ENCODE assay signal across 25 cellular contexts in genomic region chr10:98481418-98481945, GRCh38.
"Had no signal": no experiment of that assay in that cellular context is flagged by ENCODE, and none has a peak within 500 bp of the region (broad histone marks: within the 10 kb centered on the region; RNA-seq: fewer than 3 reads in every experiment).

No MANE protein-coding gene starts in this region.

- H3K9me3 Mint-ChIP-seq: activated B cell treated with CpG ODN at 0.5 μM for 24 hours; activated T-helper 17 cell treated with anti-CD3 and anti-CD28 coated beads, Interleukin-2, amount 50 U/mL, for 72 hours; central memory CD8-positive, alpha-beta T cell; T-helper 1 cell treated with Interleukin-12 subunit alpha and Interleukin-12 subunit beta and Interleukin-4 antibody, amounts not matched to agents 30 μg/mL and 1 μg/mL, for 36 hours had no signal

- H3K36me3 Mint-ChIP-seq: activated naive CD8-positive, alpha-beta T cell; naive thymus-derived CD8-positive, alpha-beta T cell had no signal

- H3K4me3 Mint-ChIP-seq: activated B cell treated with CpG ODN at 0.5 μM for 24 hours; activated CD4-positive, alpha-beta T cell treated with anti-CD3 and anti-CD28 coated beads for 36 hours; activated naive CD8-positive, alpha-beta T cell; activated T-cell treated with anti-CD3 and anti-CD28 coated beads, Interleukin-2, amount 50 U/mL, for 24 hours; activated T-helper 17 cell treated with anti-CD3 and anti-CD28 coated beads, Interleukin-2, amount 50 U/mL, for 72 hours; central memory CD8-positive, alpha-beta T cell; naive thymus-derived CD8-positive, alpha-beta T cell; T-helper 1 cell treated with Interleukin-12 subunit alpha and Interleukin-12 subunit beta and Interleukin-4 antibody, amounts not matched to agents 30 μg/mL and 1 μg/mL, for 36 hours had no signal

- ATAC-seq: activated CD4-positive, alpha-beta T cell treated with anti-CD3 and anti-CD28 coated beads for 36 hours; activated T-helper 17 cell treated with anti-CD3 and anti-CD28 coated beads, Interleukin-2, amount 50 U/mL, for 72 hours; naive thymus-derived CD8-positive, alpha-beta T cell; stimulated activated naive CD8-positive, alpha-beta T cell treated with anti-CD3 and anti-CD28 coated beads, Interleukin-15, Interleukin-2, amounts not matched to agents 100 U/mL and 50 U/mL, for 24 hours had no signal

- H3K4me3 ChIP-seq: breast epithelium, esophagus muscularis mucosa, prostate gland, spleen, upper lobe of left lung had no signal

- H3K27me3 ChIP-seq: breast epithelium, esophagus muscularis mucosa, spleen, upper lobe of left lung had no signal

- H3K27ac Mint-ChIP-seq: activated B cell treated with CpG ODN at 0.5 μM for 24 hours; activated CD4-positive, alpha-beta T cell treated with anti-CD3 and anti-CD28 coated beads for 36 hours; activated naive CD8-positive, alpha-beta T cell; activated T-cell treated with anti-CD3 and anti-CD28 coated beads, Interleukin-2, amount 50 U/mL, for 24 hours; activated T-helper 17 cell treated with anti-CD3 and anti-CD28 coated beads, Interleukin-2, amount 50 U/mL, for 72 hours; T-helper 1 cell treated with Interleukin-12 subunit alpha and Interleukin-12 subunit beta and Interleukin-4 antibody, amounts not matched to agents 30 μg/mL and 1 μg/mL, for 36 hours had no signal

- H3K4me1 ChIP-seq: breast epithelium, esophagus muscularis mucosa, prostate gland, spleen, upper lobe of left lung had no signal

- H3K27me3 Mint-ChIP-seq: activated T-cell treated with anti-CD3 and anti-CD28 coated beads, Interleukin-2, amount 50 U/mL, for 24 hours; activated T-helper 17 cell treated with anti-CD3 and anti-CD28 coated beads, Interleukin-2, amount 50 U/mL, for 72 hours had no signal

- H3K4me1 Mint-ChIP-seq: activated T-helper 17 cell treated with anti-CD3 and anti-CD28 coated beads, Interleukin-2, amount 50 U/mL, for 72 hours had no signal

- H3K27ac ChIP-seq: esophagus muscularis mucosa, prostate gland, spleen, upper lobe of left lung had no signal

- H3K9me3 ChIP-seq: breast epithelium, prostate gland, upper lobe of left lung had no signal

- H3K36me3 ChIP-seq: breast epithelium, prostate gland, spleen, upper lobe of left lung had no signal

- DNase-seq: activated B cell treated with CpG ODN at 0.5 μM for 24 hours; activated CD4-positive, alpha-beta T cell treated with anti-CD3 and anti-CD28 coated beads for 36 hours; activated CD4-positive, alpha-beta T cell treated with anti-CD3 and anti-CD28 coated beads, Interleukin-2, amount 50 U/mL, for 4 hours; activated CD8-positive, alpha-beta memory T cell treated with anti-CD3 and anti-CD28 coated beads for 24 hours; activated CD8-positive, alpha-beta memory T cell treated with anti-CD3 and anti-CD28 coated beads, Interleukin-2, amount 50 U/mL, for 4 hours; activated naive CD4-positive, alpha-beta T cell; activated T-cell treated with anti-CD3 and anti-CD28 coated beads, Interleukin-2, amount 50 U/mL, for 24 hours; amniotic stem cell; effector memory CD4-positive, alpha-beta T cell; glutamatergic neuron; hippocampal formation; mesendoderm; naive thymus-derived CD8-positive, alpha-beta T cell; spleen; stimulated activated CD4-positive, alpha-beta T cell treated with anti-CD3 and anti-CD28 coated beads, Interleukin-4, amount 100 ng/mL, for 24 hours; stimulated activated naive CD8-positive, alpha-beta T cell treated with anti-CD3 and anti-CD28 coated beads, Interleukin-15, Interleukin-2, amounts not matched to agents 100 U/mL and 50 U/mL, for 24 hours; T1000; upper lobe of left lung had no signal
